ENCODE assay signal across 1 cellular context in genomic region chr4:23889814-23890269, GRCh38.
TF ChIP-seq lines count a peak whose summit lies in the region.

A gene with protein sequence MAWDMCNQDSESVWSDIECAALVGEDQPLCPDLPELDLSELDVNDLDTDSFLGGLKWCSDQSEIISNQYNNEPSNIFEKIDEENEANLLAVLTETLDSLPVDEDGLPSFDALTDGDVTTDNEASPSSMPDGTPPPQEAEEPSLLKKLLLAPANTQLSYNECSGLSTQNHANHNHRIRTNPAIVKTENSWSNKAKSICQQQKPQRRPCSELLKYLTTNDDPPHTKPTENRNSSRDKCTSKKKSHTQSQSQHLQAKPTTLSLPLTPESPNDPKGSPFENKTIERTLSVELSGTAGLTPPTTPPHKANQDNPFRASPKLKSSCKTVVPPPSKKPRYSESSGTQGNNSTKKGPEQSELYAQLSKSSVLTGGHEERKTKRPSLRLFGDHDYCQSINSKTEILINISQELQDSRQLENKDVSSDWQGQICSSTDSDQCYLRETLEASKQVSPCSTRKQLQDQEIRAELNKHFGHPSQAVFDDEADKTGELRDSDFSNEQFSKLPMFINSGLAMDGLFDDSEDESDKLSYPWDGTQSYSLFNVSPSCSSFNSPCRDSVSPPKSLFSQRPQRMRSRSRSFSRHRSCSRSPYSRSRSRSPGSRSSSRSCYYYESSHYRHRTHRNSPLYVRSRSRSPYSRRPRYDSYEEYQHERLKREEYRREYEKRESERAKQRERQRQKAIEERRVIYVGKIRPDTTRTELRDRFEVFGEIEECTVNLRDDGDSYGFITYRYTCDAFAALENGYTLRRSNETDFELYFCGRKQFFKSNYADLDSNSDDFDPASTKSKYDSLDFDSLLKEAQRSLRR (minus strand): TSS chr4:23890047. CDS start chr4:23889957, 90 bp downstream.

TF ChIP-seq in HepG2, 621 proteins besides CTCF, POLR2A, EP300 and RAD21 (continued from another document and continues in another):
- TF ChIP-seq, protein P1, sequence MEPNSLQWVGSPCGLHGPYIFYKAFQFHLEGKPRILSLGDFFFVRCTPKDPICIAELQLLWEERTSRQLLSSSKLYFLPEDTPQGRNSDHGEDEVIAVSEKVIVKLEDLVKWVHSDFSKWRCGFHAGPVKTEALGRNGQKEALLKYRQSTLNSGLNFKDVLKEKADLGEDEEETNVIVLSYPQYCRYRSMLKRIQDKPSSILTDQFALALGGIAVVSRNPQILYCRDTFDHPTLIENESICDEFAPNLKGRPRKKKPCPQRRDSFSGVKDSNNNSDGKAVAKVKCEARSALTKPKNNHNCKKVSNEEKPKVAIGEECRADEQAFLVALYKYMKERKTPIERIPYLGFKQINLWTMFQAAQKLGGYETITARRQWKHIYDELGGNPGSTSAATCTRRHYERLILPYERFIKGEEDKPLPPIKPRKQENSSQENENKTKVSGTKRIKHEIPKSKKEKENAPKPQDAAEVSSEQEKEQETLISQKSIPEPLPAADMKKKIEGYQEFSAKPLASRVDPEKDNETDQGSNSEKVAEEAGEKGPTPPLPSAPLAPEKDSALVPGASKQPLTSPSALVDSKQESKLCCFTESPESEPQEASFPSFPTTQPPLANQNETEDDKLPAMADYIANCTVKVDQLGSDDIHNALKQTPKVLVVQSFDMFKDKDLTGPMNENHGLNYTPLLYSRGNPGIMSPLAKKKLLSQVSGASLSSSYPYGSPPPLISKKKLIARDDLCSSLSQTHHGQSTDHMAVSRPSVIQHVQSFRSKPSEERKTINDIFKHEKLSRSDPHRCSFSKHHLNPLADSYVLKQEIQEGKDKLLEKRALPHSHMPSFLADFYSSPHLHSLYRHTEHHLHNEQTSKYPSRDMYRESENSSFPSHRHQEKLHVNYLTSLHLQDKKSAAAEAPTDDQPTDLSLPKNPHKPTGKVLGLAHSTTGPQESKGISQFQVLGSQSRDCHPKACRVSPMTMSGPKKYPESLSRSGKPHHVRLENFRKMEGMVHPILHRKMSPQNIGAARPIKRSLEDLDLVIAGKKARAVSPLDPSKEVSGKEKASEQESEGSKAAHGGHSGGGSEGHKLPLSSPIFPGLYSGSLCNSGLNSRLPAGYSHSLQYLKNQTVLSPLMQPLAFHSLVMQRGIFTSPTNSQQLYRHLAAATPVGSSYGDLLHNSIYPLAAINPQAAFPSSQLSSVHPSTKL (CRISPR knock-in tag; IDR thresholded peaks at IDR 0.05) = peak; percentile 46
- TF ChIP-seq MED8 (CRISPR knock-in tag; IDR thresholded peaks at IDR 0.05; ENCODE audit: insufficient replicate concordance) (no peak), XBP1 (CRISPR knock-in tag; IDR thresholded peaks at IDR 0.05) (no peak), ZNF672 (CRISPR knock-in tag; IDR thresholded peaks at IDR 0.05) (no peak), NFIC (IDR thresholded peaks at IDR 0.05; ENCODE audit: low read length) (no peak), ZNF501 (CRISPR knock-in tag; IDR thresholded peaks at IDR 0.05) (0 out of 2 replicates have a peak, but pooled peaks have one; percentile 32), ATRX (CRISPR knock-in tag; IDR thresholded peaks at IDR 0.05; ENCODE audit: borderline replicate concordance) (no peak), ZNF143 (CRISPR knock-in tag; IDR thresholded peaks at IDR 0.05) (no peak), ZNF10 (CRISPR knock-in tag; IDR thresholded peaks at IDR 0.05; ENCODE audit: borderline replicate concordance, low read depth) (no peak), ZNF496 (CRISPR knock-in tag; IDR thresholded peaks at IDR 0.05; ENCODE audit: insufficient replicate concordance) (no peak), NFE2L2 (IDR thresholded peaks at IDR 0.05; ENCODE audit: low read length) (no peak), SP2 (CRISPR knock-in tag; IDR thresholded peaks at IDR 0.05) (no peak), TERF1 (CRISPR knock-in tag; IDR thresholded peaks at IDR 0.05) (no peak), ARNT (IDR thresholded peaks at IDR 0.05) (no peak), BATF2 (CRISPR knock-in tag; IDR thresholded peaks at IDR 0.05) (no peak), ARNT2 (CRISPR knock-in tag; IDR thresholded peaks at IDR 0.05; ENCODE audit: low read depth) (0 out of 2 replicates have a peak, but pooled peaks have one; percentile 19), FOXA3 (CRISPR knock-in tag; IDR thresholded peaks at IDR 0.05) (no peak), POLR2AphosphoS5 (IDR thresholded peaks at IDR 0.05; ENCODE audit: low read depth, low read length) (peak; percentile 91), ZNF619 (CRISPR knock-in tag; IDR thresholded peaks at IDR 0.05) (no peak), ZNF678 (CRISPR knock-in tag; IDR thresholded peaks at IDR 0.05) (no peak), CHCHD3 (CRISPR knock-in tag; IDR thresholded peaks at IDR 0.05) (no peak), ZNF383 (CRISPR knock-in tag; IDR thresholded peaks at IDR 0.05; ENCODE audit: borderline replicate concordance) (no peak), MYC (CRISPR knock-in tag; IDR thresholded peaks at IDR 0.05; ENCODE audit: borderline replicate concordance) (no peak; the same call in 1 of the 2 replicates), ZNF337 (CRISPR knock-in tag; IDR thresholded peaks at IDR 0.05; ENCODE audit: borderline replicate concordance, low read depth) (no peak), TOPORS (CRISPR knock-in tag; IDR thresholded peaks at IDR 0.05) (no peak), AKNA (CRISPR knock-in tag; IDR thresholded peaks at IDR 0.05; ENCODE audit: borderline replicate concordance) (no peak), NFKB2 (CRISPR knock-in tag; IDR thresholded peaks at IDR 0.05; ENCODE audit: borderline replicate concordance) (no peak), ZNF552 (CRISPR knock-in tag; IDR thresholded peaks at IDR 0.05; ENCODE audit: borderline replicate concordance) (no peak), CHD4 (IDR thresholded peaks at IDR 0.05; ENCODE audit: borderline replicate concordance, low read length) (no peak), HNRNPL (IDR thresholded peaks at IDR 0.05; ENCODE audit: low read depth, low read length) (no peak), YY1 (IDR thresholded peaks at IDR 0.05; ENCODE audit: insufficient read depth, insufficient replicate concordance, low read depth, low read length) (no peak), ZNF468 (CRISPR knock-in tag; IDR thresholded peaks at IDR 0.05) (no peak), ZNF547 (CRISPR knock-in tag; IDR thresholded peaks at IDR 0.05) (no peak), PRMT3 (CRISPR knock-in tag; IDR thresholded peaks at IDR 0.05; ENCODE audit: borderline replicate concordance, low read depth) (no peak), KLF16 (CRISPR knock-in tag; IDR thresholded peaks at IDR 0.05) (peak in 1 of 2 experiments; percentile 62; a peak in 1 of 4 replicates), ZNF687 (CRISPR knock-in tag; IDR thresholded peaks at IDR 0.05) (peak; percentile 73), TCF12 (IDR thresholded peaks at IDR 0.05) (no peak), TCF12 (CRISPR knock-in tag; IDR thresholded peaks at IDR 0.05) (no peak), DPF2 (CRISPR knock-in tag; IDR thresholded peaks at IDR 0.05; ENCODE audit: borderline replicate concordance, low read depth) (no peak), ZNF432 (CRISPR knock-in tag; IDR thresholded peaks at IDR 0.05; ENCODE audit: borderline replicate concordance) (no peak), EED (CRISPR knock-in tag; IDR thresholded peaks at IDR 0.05) (0 out of 2 replicates have a peak, but pooled peaks have one; percentile 33)
- TF ChIP-seq, protein P2, sequence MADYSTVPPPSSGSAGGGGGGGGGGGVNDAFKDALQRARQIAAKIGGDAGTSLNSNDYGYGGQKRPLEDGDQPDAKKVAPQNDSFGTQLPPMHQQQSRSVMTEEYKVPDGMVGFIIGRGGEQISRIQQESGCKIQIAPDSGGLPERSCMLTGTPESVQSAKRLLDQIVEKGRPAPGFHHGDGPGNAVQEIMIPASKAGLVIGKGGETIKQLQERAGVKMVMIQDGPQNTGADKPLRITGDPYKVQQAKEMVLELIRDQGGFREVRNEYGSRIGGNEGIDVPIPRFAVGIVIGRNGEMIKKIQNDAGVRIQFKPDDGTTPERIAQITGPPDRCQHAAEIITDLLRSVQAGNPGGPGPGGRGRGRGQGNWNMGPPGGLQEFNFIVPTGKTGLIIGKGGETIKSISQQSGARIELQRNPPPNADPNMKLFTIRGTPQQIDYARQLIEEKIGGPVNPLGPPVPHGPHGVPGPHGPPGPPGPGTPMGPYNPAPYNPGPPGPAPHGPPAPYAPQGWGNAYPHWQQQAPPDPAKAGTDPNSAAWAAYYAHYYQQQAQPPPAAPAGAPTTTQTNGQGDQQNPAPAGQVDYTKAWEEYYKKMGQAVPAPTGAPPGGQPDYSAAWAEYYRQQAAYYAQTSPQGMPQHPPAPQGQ (CRISPR knock-in tag; IDR thresholded peaks at IDR 0.05; ENCODE audit: borderline replicate concordance) = no peak
